12 cellular contexts compared by ENCODE assay signal in genomic region chr2:23445450-23445868, GRCh38.
DNase-seq lines count a peak whose midpoint lies in the region; ATAC-seq and TF ChIP-seq lines count a peak whose summit lies in the region.
"Had no signal": no experiment of that assay in that cellular context is flagged by ENCODE, and none has a peak within 500 bp of the region (broad histone marks: within the 10 kb centered on the region; RNA-seq: fewer than 3 reads in every experiment).

No MANE protein-coding gene starts in this region.

- H3K36me3 ChIP-seq in neural cell (ENCODE audit: insufficient read depth, low read length) = peaks cover 5% of the 10 kb centered on the region

- TF ChIP-seq CTCF in neural cell (IDR thresholded peaks at IDR 0.05; ENCODE audit: poor library complexity, severe bottlenecking) = no peak

- no peak overlapping the region for H2AFZ ChIP-seq in neural cell (ENCODE audit: low read depth, low read length)

- no peaks in the 10 kb centered on the region for H3K27me3 ChIP-seq in neural cell (ENCODE audit: insufficient read depth, low read depth, low read length)
- H3K27me3 ChIP-seq: testis had no signal

- no peak for TF ChIP-seq RAD21 in neural cell (conservative IDR thresholded peaks at IDR 0.05)

- peak overlapping the region; percentile 17 for H3K4me2 ChIP-seq in neural cell (ENCODE audit: low read length)

- no peaks in the 10 kb centered on the region for H4K20me1 ChIP-seq in neural cell (ENCODE audit: insufficient read depth)

- ATAC-seq in GM18858 (IDR thresholded peaks at IDR 0.05; ENCODE audit: unreplicated experiment) (peak; percentile 37), HG02884 (IDR thresholded peaks at IDR 0.05; ENCODE audit: unreplicated experiment) (peak; percentile 36), GM19467 (IDR thresholded peaks at IDR 0.05; ENCODE audit: unreplicated experiment) (no peak)

- peak overlapping the region; percentile 74 for H3K27ac ChIP-seq in neural cell (ENCODE audit: low read length)
- H3K27ac ChIP-seq: testis had no signal

- no peaks in the 10 kb centered on the region for H3K9me2 ChIP-seq in neural cell (ENCODE audit: insufficient read depth, low read length)

- H3K9ac ChIP-seq in neural cell (ENCODE audit: low read length) = peak overlapping the region; percentile 44

- H3K79me2 ChIP-seq in neural cell (replicated peaks; ENCODE audit: insufficient read depth, low read length) = no peaks in the 10 kb centered on the region

- H3K4me3 ChIP-seq in neural cell (ENCODE audit: low read length) = peak overlapping the region; percentile 42
- H3K4me3 ChIP-seq: testis had no signal

- H3K9me3 ChIP-seq in neural cell (ENCODE audit: low read length) = peaks cover 8% of the 10 kb centered on the region
- H3K9me3 ChIP-seq: testis had no signal

- no peaks in the 10 kb centered on the region for H3F3A ChIP-seq in neural cell (ENCODE audit: insufficient read depth, low read length, poor library complexity, severe bottlenecking)

- DNase-seq in amniotic epithelial cell (ENCODE audit: low read depth) = peak; percentile 77
- no peak for DNase-seq in amygdala (lab: John Stamatoyannopoulos, UW)
- DNase-seq in 8988T = no peak
- DNase-seq: activated gamma-delta T cell, H9, mesendoderm, NCI-H69, testis had no signal

- TF ChIP-seq EP300 in neural cell (conservative IDR thresholded peaks at IDR 0.05; ENCODE audit: poor library complexity, severe bottlenecking) = peak; percentile 84

TF ChIP-seq in neural cell, 6 proteins besides CTCF, POLR2A, EP300 and RAD21:
- TF ChIP-seq POLR2AphosphoS5 (IDR thresholded peaks at IDR 0.05) = peak; percentile 60
- peak; percentile 81 for TF ChIP-seq MXI1 (conservative IDR thresholded peaks at IDR 0.05; ENCODE audit: poor library complexity, severe bottlenecking)
- TF ChIP-seq REST (IDR thresholded peaks at IDR 0.05; ENCODE audit: borderline replicate concordance) = no peak
TF ChIP-seq in neural cell: peak in this region for 2.
